1 cellular context compared by ENCODE assay signal in the genomic region with DNA sequence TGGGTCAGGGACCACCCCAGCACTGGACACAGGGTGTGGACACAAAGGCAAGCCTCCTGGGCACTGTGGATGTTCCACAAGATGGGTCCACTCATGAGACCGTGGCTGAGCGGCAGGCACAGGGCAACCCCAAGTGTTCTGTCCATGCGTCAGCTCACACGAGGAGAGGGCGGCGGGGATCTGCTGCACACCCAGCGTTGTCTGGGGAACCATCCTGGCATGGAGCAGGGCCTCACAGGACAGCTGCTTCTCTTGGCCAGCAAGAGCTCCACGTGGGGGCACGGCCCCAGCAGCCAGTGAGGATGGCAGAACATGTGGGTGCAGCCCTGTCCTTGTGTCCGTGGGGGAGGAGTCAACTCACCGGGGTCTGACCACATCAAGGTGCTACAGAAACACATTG.
TF ChIP-seq lines count a peak whose summit lies in the region.

No MANE protein-coding gene starts in this region.

TF ChIP-seq in HepG2, 621 proteins besides CTCF, POLR2A, EP300 and RAD21:
- TF ChIP-seq, protein P1, sequence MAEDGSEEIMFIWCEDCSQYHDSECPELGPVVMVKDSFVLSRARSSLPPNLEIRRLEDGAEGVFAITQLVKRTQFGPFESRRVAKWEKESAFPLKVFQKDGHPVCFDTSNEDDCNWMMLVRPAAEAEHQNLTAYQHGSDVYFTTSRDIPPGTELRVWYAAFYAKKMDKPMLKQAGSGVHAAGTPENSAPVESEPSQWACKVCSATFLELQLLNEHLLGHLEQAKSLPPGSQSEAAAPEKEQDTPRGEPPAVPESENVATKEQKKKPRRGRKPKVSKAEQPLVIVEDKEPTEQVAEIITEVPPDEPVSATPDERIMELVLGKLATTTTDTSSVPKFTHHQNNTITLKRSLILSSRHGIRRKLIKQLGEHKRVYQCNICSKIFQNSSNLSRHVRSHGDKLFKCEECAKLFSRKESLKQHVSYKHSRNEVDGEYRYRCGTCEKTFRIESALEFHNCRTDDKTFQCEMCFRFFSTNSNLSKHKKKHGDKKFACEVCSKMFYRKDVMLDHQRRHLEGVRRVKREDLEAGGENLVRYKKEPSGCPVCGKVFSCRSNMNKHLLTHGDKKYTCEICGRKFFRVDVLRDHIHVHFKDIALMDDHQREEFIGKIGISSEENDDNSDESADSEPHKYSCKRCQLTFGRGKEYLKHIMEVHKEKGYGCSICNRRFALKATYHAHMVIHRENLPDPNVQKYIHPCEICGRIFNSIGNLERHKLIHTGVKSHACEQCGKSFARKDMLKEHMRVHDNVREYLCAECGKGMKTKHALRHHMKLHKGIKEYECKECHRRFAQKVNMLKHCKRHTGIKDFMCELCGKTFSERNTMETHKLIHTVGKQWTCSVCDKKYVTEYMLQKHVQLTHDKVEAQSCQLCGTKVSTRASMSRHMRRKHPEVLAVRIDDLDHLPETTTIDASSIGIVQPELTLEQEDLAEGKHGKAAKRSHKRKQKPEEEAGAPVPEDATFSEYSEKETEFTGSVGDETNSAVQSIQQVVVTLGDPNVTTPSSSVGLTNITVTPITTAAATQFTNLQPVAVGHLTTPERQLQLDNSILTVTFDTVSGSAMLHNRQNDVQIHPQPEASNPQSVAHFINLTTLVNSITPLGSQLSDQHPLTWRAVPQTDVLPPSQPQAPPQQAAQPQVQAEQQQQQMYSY (CRISPR knock-in tag; IDR thresholded peaks at IDR 0.05): no peak
- TF ChIP-seq, protein P2, sequence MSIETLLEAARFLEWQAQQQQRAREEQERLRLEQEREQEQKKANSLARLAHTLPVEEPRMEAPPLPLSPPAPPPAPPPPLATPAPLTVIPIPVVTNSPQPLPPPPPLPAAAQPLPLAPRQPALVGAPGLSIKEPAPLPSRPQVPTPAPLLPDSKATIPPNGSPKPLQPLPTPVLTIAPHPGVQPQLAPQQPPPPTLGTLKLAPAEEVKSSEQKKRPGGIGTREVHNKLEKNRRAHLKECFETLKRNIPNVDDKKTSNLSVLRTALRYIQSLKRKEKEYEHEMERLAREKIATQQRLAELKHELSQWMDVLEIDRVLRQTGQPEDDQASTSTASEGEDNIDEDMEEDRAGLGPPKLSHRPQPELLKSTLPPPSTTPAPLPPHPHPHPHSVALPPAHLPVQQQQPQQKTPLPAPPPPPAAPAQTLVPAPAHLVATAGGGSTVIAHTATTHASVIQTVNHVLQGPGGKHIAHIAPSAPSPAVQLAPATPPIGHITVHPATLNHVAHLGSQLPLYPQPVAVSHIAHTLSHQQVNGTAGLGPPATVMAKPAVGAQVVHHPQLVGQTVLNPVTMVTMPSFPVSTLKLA (IDR thresholded peaks at IDR 0.05): peak; percentile 31; the same call in 1 of the 2 replicates
TF ChIP-seq in HepG2: peak in this region for 1.
